30 cellular contexts compared by ENCODE assay signal in the genomic region with DNA sequence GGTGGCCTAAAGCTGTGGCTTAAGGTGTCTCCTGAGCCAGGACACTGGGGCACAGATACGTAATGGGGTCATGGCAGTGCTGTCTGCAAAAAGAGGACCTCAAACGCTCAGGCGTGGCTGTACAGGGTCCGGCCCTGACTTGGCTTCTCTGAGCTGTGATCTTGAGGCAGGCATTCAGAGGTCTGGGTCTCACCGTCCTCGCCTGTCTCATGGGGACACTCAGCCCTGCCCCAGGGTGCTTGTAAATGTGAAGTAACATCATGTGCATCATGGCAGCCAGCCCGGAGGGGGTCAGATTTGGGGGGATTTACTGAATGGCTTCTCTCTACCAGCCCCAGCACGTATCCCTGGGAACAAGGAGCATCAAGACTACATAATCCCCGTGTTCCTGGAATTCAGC. TPM values are rescaled to one million over a fixed set of nuclear protein-coding genes. Genes with fewer than 3 reads are reported as not detected.
A peak's percentile ranks its signal among the peaks of the same experiment; 100 is the strongest.
DNase-seq lines count a peak whose midpoint lies in the region; ATAC-seq and TF ChIP-seq lines count a peak whose summit lies in the region.
"Had no signal": no experiment of that assay in that cellular context is flagged by ENCODE, and none has a peak within 500 bp of the region (broad histone marks: within the 10 kb centered on the region; RNA-seq: fewer than 3 reads in every experiment).

No MANE protein-coding gene starts in this region.

- H2BK12ac ChIP-seq in neuronal stem cell (ENCODE audit: low read length): no peak overlapping the region

- H4K20me1 ChIP-seq in SK-N-SH (ENCODE audit: insufficient read depth) (no peaks in the 10 kb centered on the region), GM23248 (ENCODE audit: insufficient read depth) (no peaks in the 10 kb centered on the region)

- H3F3A ChIP-seq in SK-N-SH (replicated peaks; ENCODE audit: insufficient read depth) (no peaks in the 10 kb centered on the region), GM23248 (ENCODE audit: insufficient read depth) (no peaks in the 10 kb centered on the region)

- no peak overlapping the region for H3K23ac ChIP-seq in neuronal stem cell (ENCODE audit: low read depth, low read length, poor library complexity)

- no peak for TF ChIP-seq EP300 in SK-N-SH (IDR thresholded peaks at IDR 0.05; ENCODE audit: borderline replicate concordance in 1 of 2, low read depth in 1 of 2, low read length in 1 of 2)

- H2BK120ac ChIP-seq in neuronal stem cell (ENCODE audit: low read depth, low read length): no peak overlapping the region

- H3K4me2 ChIP-seq in SK-N-SH (no peak overlapping the region), neuronal stem cell (ENCODE audit: insufficient read depth, low read length, poor library complexity, severe bottlenecking) (no peak overlapping the region), GM23248 (ENCODE audit: unreplicated experiment) (no peak overlapping the region)

- intact Hi-C loops in upper lobe of right lung (cut with DNase I): no loop called here

- H4K8ac ChIP-seq in neuronal stem cell (ENCODE audit: low read depth, low read length): no peak overlapping the region

- H3K36me3 ChIP-seq in SK-N-SH (replicated peaks in 1 of 2; ENCODE audit: control insufficient read depth in 1 of 2, insufficient read depth in 2 of 2, low read length in 1 of 2) (no peaks in the 10 kb centered on the region), neuronal stem cell (replicated peaks in 1 of 2; ENCODE audit: control insufficient read depth in 2 of 2, insufficient read depth in 2 of 2, low read length in 2 of 2) (no peaks in the 10 kb centered on the region), upper lobe of right lung (no peaks in the 10 kb centered on the region), GM23248 (ENCODE audit: low read depth) (no peaks in the 10 kb centered on the region)
- H3K36me3 ChIP-seq: MG63 had no signal

- H3K4me3 ChIP-seq in SK-N-SH (ENCODE audit: low read depth in 2 of 2, low read length in 1 of 2) (no peak overlapping the region), neuronal stem cell (ENCODE audit: low read length in 2 of 2) (peak overlapping the region in 1 of 2 donors; percentile 32), upper lobe of right lung (no peak overlapping the region), GM23248 (no peak overlapping the region)
- H3K4me3 ChIP-seq: MG63, SK-N-MC had no signal

- no peak overlapping the region for H3K4ac ChIP-seq in neuronal stem cell (ENCODE audit: low read length)

- CTCF ChIA-PET in SK-N-SH (lab: Yijun Ruan, JAX): interaction anchor here (0.6 to 2.3 kb wide), 4 partner anchors 25 to 503 kb away, joined by 3 to 7 read pairs (median 4); no protein-coding TSS in a partner anchor

- in situ Hi-C loops in GM23248 (cut with MboI): no loop called here

- no peaks in the 10 kb centered on the region for H3K9me2 ChIP-seq in SK-N-SH
- H3K9me2 ChIP-seq in GM23248 (ENCODE audit: insufficient read depth): no peaks in the 10 kb centered on the region

- H2AK5ac ChIP-seq in neuronal stem cell (ENCODE audit: low read depth, low read length): peak overlapping the region; percentile 66

- no peak overlapping the region for H3K9ac ChIP-seq in SK-N-SH
- H3K9ac ChIP-seq in neuronal stem cell (ENCODE audit: low read depth, low read length, poor library complexity): no peak overlapping the region
- H3K9ac ChIP-seq in GM23248: no peak overlapping the region

- no peaks in the 10 kb centered on the region for H3K79me2 ChIP-seq in SK-N-SH (ENCODE audit: insufficient read depth)
- H3K79me2 ChIP-seq in GM23248 (ENCODE audit: insufficient read depth): no peaks in the 10 kb centered on the region

- no peak overlapping the region for H3K27ac ChIP-seq in SK-N-SH (ENCODE audit: low read depth in 2 of 2, low read length in 1 of 2)
- H3K27ac ChIP-seq in neuronal stem cell (replicated peaks; ENCODE audit: low read length): no peak overlapping the region
- no peak overlapping the region for H3K27ac ChIP-seq in upper lobe of right lung
- H3K27ac ChIP-seq in GM23248: no peak overlapping the region
- H3K27ac ChIP-seq: RWPE1, SK-N-MC had no signal

- POLR2A ChIA-PET in SK-N-SH (lab: Yijun Ruan, JAX): no interaction called here

- no peak for TF ChIP-seq RAD21 in SK-N-SH (IDR thresholded peaks at IDR 0.05; ENCODE audit: low read length)

- WGBS in SK-N-SH (ENCODE audit: low lambda C conversion rate): 46% methylated on average over 6 of the region's 9 CpGs
- no CpG with 5 or more reads among the region's 9 CpGs for WGBS in neuronal stem cell (ENCODE audit: extremely low coverage in 2 of 2, insufficient read length in 2 of 2, insufficient replicate concordance in 1 of 2), 2 donors
- 63 to 67% methylated on average over 9 of the region's 9 CpGs for WGBS in GM23248 (ENCODE audit: low coverage in 1 of 2, low lambda C conversion rate in 2 of 2, missing lambda C conversion rate in 2 of 2), 2 experiments

- H3K27me3 ChIP-seq in SK-N-SH (ENCODE audit: insufficient read depth): no peaks in the 10 kb centered on the region
- no peaks in the 10 kb centered on the region for H3K27me3 ChIP-seq in neuronal stem cell (ENCODE audit: control insufficient read depth in 3 of 3, insufficient read depth in 3 of 3, low read depth in 1 of 3, low read length in 3 of 3)
- no peaks in the 10 kb centered on the region for H3K27me3 ChIP-seq in upper lobe of right lung
- H3K27me3 ChIP-seq in GM23248 (replicated peaks; ENCODE audit: insufficient read depth): peaks cover 6% of the 10 kb centered on the region; the same call in 1 of the 2 replicates
- H3K27me3 ChIP-seq: MG63 had no signal

- no peak overlapping the region for H2BK15ac ChIP-seq in neuronal stem cell (ENCODE audit: low read length)

- no peak overlapping the region for H3K14ac ChIP-seq in neuronal stem cell (ENCODE audit: low read length)

- no peak overlapping the region for H2AFZ ChIP-seq in SK-N-SH (ENCODE audit: low read depth)
- H2AFZ ChIP-seq in neuronal stem cell (ENCODE audit: low read length): no peak overlapping the region
- no peak overlapping the region for H2AFZ ChIP-seq in GM23248

- ATAC-seq in SK-N-SH treated with all-trans-retinoic acid at 6 μM for 48 hours (no peak), upper lobe of right lung (no peak), GM19023 (IDR thresholded peaks at IDR 0.05; ENCODE audit: unreplicated experiment) (no peak)
- ATAC-seq: Panc1 had no signal

- H3K79me1 ChIP-seq in neuronal stem cell (ENCODE audit: low read depth, low read length): no peaks in the 10 kb centered on the region

- no peaks in the 10 kb centered on the region for H3K9me3 ChIP-seq in SK-N-SH
- peaks cover 0 to 4% of the 10 kb centered on the region in 2 donors for H3K9me3 ChIP-seq in neuronal stem cell (replicated peaks in 1 of 2; ENCODE audit: control insufficient read depth in 2 of 2, insufficient read depth in 1 of 2, low read depth in 1 of 2, low read length in 2 of 2)
- H3K9me3 ChIP-seq in upper lobe of right lung: no peaks in the 10 kb centered on the region
- no peaks in the 10 kb centered on the region for H3K9me3 ChIP-seq in GM23248 (ENCODE audit: low read depth)
- H3K9me3 ChIP-seq: MG63 had no signal

- peak; percentile 16 for DNase-seq in SK-N-SH
- DNase-seq in activated CD8-positive, alpha-beta memory T cell treated with anti-CD3 and anti-CD28 coated beads, Interleukin-2, amount 50 U/mL, for 48 hours: peak; percentile 40
- no peak for DNase-seq in neuronal stem cell (ENCODE audit: low spot score)
- peak; percentile 57 for DNase-seq in upper lobe of right lung
- no peak for DNase-seq in NCI-H524 treated with DMSO at 0.1 percent for 48 hours (lab: John Stamatoyannopoulos, UW)
- no peak for DNase-seq in GM23248
- DNase-seq: 8988T, ACHN, DMS53, H9, KG1, MG63, NCI-H1092, NCI-H1417 treated with DMSO at 0.1 percent for 48 hours, NCI-H1694 treated with DMSO at 0.1 percent for 48 hours, NCI-H2081, NCI-H2227 treated with DMSO at 0.1 percent for 48 hours, NCI-H69, SIG-M5 had no signal

- H4K91ac ChIP-seq in neuronal stem cell (ENCODE audit: low read depth, low read length, poor library complexity): no peak overlapping the region

- TF ChIP-seq CTCF in SK-N-SH (IDR thresholded peaks at IDR 0.05) (no peak), upper lobe of right lung (IDR thresholded peaks at IDR 0.05) (no peak)

- H3K4me1 ChIP-seq in SK-N-SH (ENCODE audit: control insufficient read depth in 1 of 2, insufficient read depth in 2 of 2, low read depth in 1 of 2, low read length in 1 of 2): peaks cover 0 to 31% of the 10 kb centered on the region in 2 experiments; a peak in 1 of 4 replicates
- peaks cover 8 to 11% of the 10 kb centered on the region in 2 donors for H3K4me1 ChIP-seq in neuronal stem cell (ENCODE audit: control insufficient read depth in 2 of 2, insufficient read depth in 1 of 2, low read depth in 1 of 2, low read length in 2 of 2)
- no peaks in the 10 kb centered on the region for H3K4me1 ChIP-seq in upper lobe of right lung
- H3K4me1 ChIP-seq in GM23248 (ENCODE audit: insufficient read depth): no peaks in the 10 kb centered on the region

- no peak overlapping the region for H2BK5ac ChIP-seq in neuronal stem cell (ENCODE audit: low read length)

- H3K18ac ChIP-seq in neuronal stem cell (ENCODE audit: low read length): no peak overlapping the region

TF ChIP-seq in SK-N-SH, 30 proteins besides CTCF, POLR2A, EP300 and RAD21 (continues in another document):
- no peak for TF ChIP-seq RCOR1 (IDR thresholded peaks at IDR 0.05; ENCODE audit: low read length)
- TF ChIP-seq POLR2AphosphoS5 (IDR thresholded peaks at IDR 0.05; ENCODE audit: low read depth, low read length): no peak
- TF ChIP-seq NFIC (IDR thresholded peaks at IDR 0.05; ENCODE audit: borderline replicate concordance): no peak
- no peak for TF ChIP-seq YY1 (IDR thresholded peaks at IDR 0.05; ENCODE audit: low read depth)
- TF ChIP-seq NRF1 (IDR thresholded peaks at IDR 0.05; ENCODE audit: low read depth, low read length): no peak
- TF ChIP-seq MXI1 (IDR thresholded peaks at IDR 0.05; ENCODE audit: low read depth, low read length): no peak

RNA-seq across cellular contexts. Expression of gene DIO3, which starts 28.8 kb away (rescaled TPM):
- polyA plus RNA-seq in SK-N-SH (2012; rRNA removed) (0.03 TPM in 1 of 2 replicates, not detected in the other), GM23248 (2016; fragmentation: Nextera tagmentation; extraction: Ambion mirVana) (not detected in 2 replicates)
- polyA plus RNA-seq in SK-N-SH (2012; cell fraction: cytosol; rRNA removed): 0.01 TPM in 2 replicates
- polyA plus RNA-seq in SK-N-SH (2012; cell fraction: nucleus; rRNA removed): not detected in 2 replicates
- polyA plus RNA-seq in neuronal stem cell (2013, experiment 1 of 2): 8.3 TPM
- polyA plus RNA-seq in neuronal stem cell (2013, experiment 2 of 2): 7.9 TPM
- 0.67 TPM for total RNA-seq in upper lobe of right lung
- total RNA-seq in GM23248 (2014; rRNA removed; shearing (Covaris generic)): not detected in 2 replicates
- total RNA-seq: CD4-positive, alpha-beta T cell; Daoy; G401; H9; NCI-H460; OCI-LY7 had no signal
- polyA plus RNA-seq: BJ had no signal

Comparison
In these comparisons a context has a peak if more than half of its experiments do, and no peak if none do; other contexts are left out.
1. DNase-seq: peak in SK-N-SH (single experiment), activated CD8-positive, alpha-beta memory T cell treated with anti-CD3 and anti-CD28 coated beads, Interleukin-2, amount 50 U/mL, for 48 hours (single experiment) and upper lobe of right lung (single experiment); none in neuronal stem cell (single experiment), NCI-H524 treated with DMSO at 0.1 percent for 48 hours (single experiment) and GM23248 (single experiment).